In genomic region chr2:240514631-240515030, GRCh38 we compare ENCODE assay signal across 14 cellular contexts. TPM values are rescaled to one million over a fixed set of nuclear protein-coding genes. Genes with fewer than 3 reads are reported as not detected.
A peak's percentile ranks its signal among the peaks of the same experiment; 100 is the strongest.
DNase-seq lines count a peak whose midpoint lies in the region; ATAC-seq and TF ChIP-seq lines count a peak whose summit lies in the region.
"Had no signal": no experiment of that assay in that cellular context is flagged by ENCODE, and none has a peak within 500 bp of the region (broad histone marks: within the 10 kb centered on the region; RNA-seq: fewer than 3 reads in every experiment).

No MANE protein-coding gene starts in this region.

- peak; percentile 12 to 15 for DNase-seq in activated T-cell treated with anti-CD3 and anti-CD28 coated beads, Interleukin-2, amount 50 U/mL, for 48 hours
- no peak for DNase-seq in activated T-cell treated with anti-CD3 and anti-CD28 coated beads, Interleukin-2, amount 50 U/mL, for 72 hours
- DNase-seq in NCI-H69 (lab: John Stamatoyannopoulos, UW) (peak; percentile 18), epithelial cell of prostate (ENCODE audit: low read depth, low spot score) (no peak), SK-N-SH (no peak), substantia nigra (lab: John Stamatoyannopoulos, UW) (no peak)
- DNase-seq in stimulated activated naive CD8-positive, alpha-beta T cell treated with anti-CD3 and anti-CD28 coated beads, Interleukin-15, Interleukin-2, amounts not matched to agents 100 U/mL and 50 U/mL, for 24 hours = peak; percentile 3
- no peak for DNase-seq in activated CD4-positive, alpha-beta T cell treated with anti-CD3 and anti-CD28 coated beads for 1 hour
- DNase-seq: DND-41, immature natural killer cell, mucosa of descending colon, psoas muscle, tibial artery had no signal

- H3K4me1 ChIP-seq in SK-N-SH (ENCODE audit: control insufficient read depth in 1 of 2, insufficient read depth in 2 of 2, low read depth in 1 of 2, low read length in 1 of 2) = no peaks in the 10 kb centered on the region; a peak in 1 of 4 replicates
- H3K4me1 ChIP-seq: psoas muscle had no signal

- no peak for TF ChIP-seq CTCF in SK-N-SH (IDR thresholded peaks at IDR 0.05)

- no peak for TF ChIP-seq RAD21 in SK-N-SH (IDR thresholded peaks at IDR 0.05; ENCODE audit: low read length)

- no peaks in the 10 kb centered on the region for H4K20me1 ChIP-seq in SK-N-SH (ENCODE audit: insufficient read depth)

- H3K79me2 ChIP-seq in SK-N-SH (ENCODE audit: insufficient read depth) = no peaks in the 10 kb centered on the region

- no peak overlapping the region for H3K4me2 ChIP-seq in SK-N-SH

- peaks cover 0 to 2% of the 10 kb centered on the region in 2 donors for H3K36me3 Mint-ChIP-seq in activated T-cell treated with anti-CD3 and anti-CD28 coated beads, Interleukin-2, amount 50 U/mL, for 72 hours (ENCODE audit: insufficient read depth in 2 of 2)

- no peak overlapping the region for H3K4me3 ChIP-seq in SK-N-SH (ENCODE audit: low read depth in 2 of 2, low read length in 1 of 2)
- H3K4me3 ChIP-seq: mucosa of descending colon, psoas muscle, tibial artery had no signal

- H3K9me2 ChIP-seq in SK-N-SH = no peaks in the 10 kb centered on the region

- H3K36me3 ChIP-seq in SK-N-SH (replicated peaks in 1 of 2; ENCODE audit: control insufficient read depth in 1 of 2, insufficient read depth in 2 of 2, low read length in 1 of 2) = peaks cover 3 to 14% of the 10 kb centered on the region in 2 experiments

- H3K27me3 ChIP-seq in SK-N-SH (ENCODE audit: insufficient read depth) = no peaks in the 10 kb centered on the region
- H3K27me3 ChIP-seq: tibial artery had no signal

- H3K9ac ChIP-seq in SK-N-SH = no peak overlapping the region

- H3K27me3 Mint-ChIP-seq in activated T-cell treated with anti-CD3 and anti-CD28 coated beads, Interleukin-2, amount 50 U/mL, for 72 hours (ENCODE audit: low read depth) = peaks cover 7% of the 10 kb centered on the region
- H3K27me3 Mint-ChIP-seq: activated naive CD4-positive, alpha-beta T cell treated with anti-CD3 and anti-CD28 coated beads, Interleukin-2, amount 50 U/mL, for 24 hours had no signal

- POLR2A ChIA-PET in SK-N-SH (lab: Yijun Ruan, JAX) = interaction anchor here (1.0 kb wide), 1 partner anchor 46 kb away, joined by 3 read pairs; no protein-coding TSS in a partner anchor

- H3F3A ChIP-seq in SK-N-SH (replicated peaks; ENCODE audit: insufficient read depth) = no peaks in the 10 kb centered on the region

- CTCF ChIA-PET in SK-N-SH (lab: Yijun Ruan, JAX) = interaction anchor here (0.6 to 2.3 kb wide), 17 partner anchors 10 to 325 kb away, joined by 3 to 11 read pairs (median 4); no protein-coding TSS in a partner anchor

- H2AFZ ChIP-seq in SK-N-SH (ENCODE audit: low read depth) = no peak overlapping the region

- no peak overlapping the region for H3K27ac Mint-ChIP-seq in activated T-cell treated with anti-CD3 and anti-CD28 coated beads, Interleukin-2, amount 50 U/mL, for 72 hours

- H3K4me3 Mint-ChIP-seq in activated T-cell treated with anti-CD3 and anti-CD28 coated beads, Interleukin-2, amount 50 U/mL, for 72 hours = no peak overlapping the region

- peaks cover 20% of the 10 kb centered on the region for H3K4me1 Mint-ChIP-seq in activated T-cell treated with anti-CD3 and anti-CD28 coated beads, Interleukin-2, amount 50 U/mL, for 72 hours (ENCODE audit: low read depth)

- H3K9me3 ChIP-seq in SK-N-SH = no peaks in the 10 kb centered on the region
- H3K9me3 ChIP-seq: mucosa of descending colon, psoas muscle, tibial artery had no signal

- H3K27ac ChIP-seq in epithelial cell of prostate (peak overlapping the region; percentile 20), SK-N-SH (ENCODE audit: low read depth in 2 of 2, low read length in 1 of 2) (no peak overlapping the region), substantia nigra (ENCODE audit: low read depth, low read length, poor library complexity, severe bottlenecking) (no peak overlapping the region)
- H3K27ac ChIP-seq: psoas muscle, tibial artery had no signal

- no peak for TF ChIP-seq EP300 in SK-N-SH (IDR thresholded peaks at IDR 0.05; ENCODE audit: borderline replicate concordance in 1 of 2, low read depth in 1 of 2, low read length in 1 of 2)

- H3K9me3 Mint-ChIP-seq in activated T-cell treated with anti-CD3 and anti-CD28 coated beads, Interleukin-2, amount 50 U/mL, for 72 hours = no peaks in the 10 kb centered on the region
- H3K9me3 Mint-ChIP-seq: activated naive CD4-positive, alpha-beta T cell treated with anti-CD3 and anti-CD28 coated beads, Interleukin-2, amount 50 U/mL, for 24 hours; immature natural killer cell had no signal

- 100% methylated on average over 2 of the region's 2 CpGs for WGBS in SK-N-SH (ENCODE audit: low lambda C conversion rate)

- ATAC-seq in activated T-cell treated with anti-CD3 and anti-CD28 coated beads, Interleukin-2, amount 50 U/mL, for 72 hours (replicated peaks in 1 of 2) = no peak
- ATAC-seq in stimulated activated naive CD8-positive, alpha-beta T cell treated with anti-CD3 and anti-CD28 coated beads, Interleukin-15, Interleukin-2, amounts not matched to agents 100 U/mL and 50 U/mL, for 24 hours = no peak

TF ChIP-seq in SK-N-SH, 30 proteins besides CTCF, POLR2A, EP300 and RAD21:
- TF ChIP-seq GATA2 (CRISPR knock-in tag; IDR thresholded peaks at IDR 0.05) (no peak), SIN3A (IDR thresholded peaks at IDR 0.05; ENCODE audit: borderline replicate concordance, low read depth, low read length) (no peak), MEF2A (IDR thresholded peaks at IDR 0.05; ENCODE audit: borderline replicate concordance, low read depth) (no peak), RXRA (IDR thresholded peaks at IDR 0.05; ENCODE audit: borderline replicate concordance, low read depth) (no peak), SMC3 (IDR thresholded peaks at IDR 0.05; ENCODE audit: low read depth, low read length) (no peak), POLR2AphosphoS5 (IDR thresholded peaks at IDR 0.05; ENCODE audit: low read depth, low read length) (no peak), NFIC (IDR thresholded peaks at IDR 0.05; ENCODE audit: borderline replicate concordance) (no peak)

RNA-seq across cellular contexts. Expression of gene ANKMY1, which starts 43.2 kb away (rescaled TPM):
- total RNA-seq in activated T-cell treated with anti-CD3 and anti-CD28 coated beads, Interleukin-2, amount 50 U/mL, for 72 hours = 10 to 100 TPM; 31.6 to 44.9 TPM
- polyA plus RNA-seq in SK-N-SH (2012; rRNA removed) = 12.1 and 15.9 TPM in 2 replicates
- polyA plus RNA-seq in SK-N-SH (2012; cell fraction: cytosol; rRNA removed) = 5.0 and 7.1 TPM in 2 replicates
- 56.7 and 59.6 TPM in 2 replicates for polyA plus RNA-seq in SK-N-SH (2012; cell fraction: nucleus; rRNA removed)

RNA-seq across cellular contexts. Expression of gene DUSP28, which starts 45.5 kb away (rescaled TPM):
- 1 to 10 TPM; 7.1 to 7.3 TPM for total RNA-seq in activated T-cell treated with anti-CD3 and anti-CD28 coated beads, Interleukin-2, amount 50 U/mL, for 72 hours
- polyA plus RNA-seq in SK-N-SH (2012; rRNA removed) = 4.1 and 6.4 TPM in 2 replicates
- 5.2 and 5.8 TPM in 2 replicates for polyA plus RNA-seq in SK-N-SH (2012; cell fraction: cytosol; rRNA removed)
- 4.5 and 5.9 TPM in 2 replicates for polyA plus RNA-seq in SK-N-SH (2012; cell fraction: nucleus; rRNA removed)

RNA-seq across cellular contexts. Expression of gene RNPEPL1, which starts 53.7 kb away (rescaled TPM):
- total RNA-seq in activated T-cell treated with anti-CD3 and anti-CD28 coated beads, Interleukin-2, amount 50 U/mL, for 72 hours = 10 to 100 TPM; 74.0 to 77.3 TPM
- 13.3 and 14.3 TPM in 2 replicates for polyA plus RNA-seq in SK-N-SH (2012; rRNA removed)
- 4.9 and 9.6 TPM in 2 replicates for polyA plus RNA-seq in SK-N-SH (2012; cell fraction: cytosol; rRNA removed)
- polyA plus RNA-seq in SK-N-SH (2012; cell fraction: nucleus; rRNA removed) = 41.2 and 59.3 TPM in 2 replicates

Comparison
In these comparisons a context has a peak if more than half of its experiments do, and no peak if none do; other contexts are left out.
1. DNase-seq: peak in activated T-cell treated with anti-CD3 and anti-CD28 coated beads, Interleukin-2, amount 50 U/mL, for 48 hours (2 of 2), NCI-H69 (single experiment) and stimulated activated naive CD8-positive, alpha-beta T cell treated with anti-CD3 and anti-CD28 coated beads, Interleukin-15, Interleukin-2, amounts not matched to agents 100 U/mL and 50 U/mL, for 24 hours (single experiment); none in activated T-cell treated with anti-CD3 and anti-CD28 coated beads, Interleukin-2, amount 50 U/mL, for 72 hours (0 of 2), epithelial cell of prostate (single experiment), SK-N-SH (single experiment), substantia nigra (0 of 49) and activated CD4-positive, alpha-beta T cell treated with anti-CD3 and anti-CD28 coated beads for 1 hour (single experiment).